8 cellular contexts compared by ENCODE assay signal in the genomic region with DNA sequence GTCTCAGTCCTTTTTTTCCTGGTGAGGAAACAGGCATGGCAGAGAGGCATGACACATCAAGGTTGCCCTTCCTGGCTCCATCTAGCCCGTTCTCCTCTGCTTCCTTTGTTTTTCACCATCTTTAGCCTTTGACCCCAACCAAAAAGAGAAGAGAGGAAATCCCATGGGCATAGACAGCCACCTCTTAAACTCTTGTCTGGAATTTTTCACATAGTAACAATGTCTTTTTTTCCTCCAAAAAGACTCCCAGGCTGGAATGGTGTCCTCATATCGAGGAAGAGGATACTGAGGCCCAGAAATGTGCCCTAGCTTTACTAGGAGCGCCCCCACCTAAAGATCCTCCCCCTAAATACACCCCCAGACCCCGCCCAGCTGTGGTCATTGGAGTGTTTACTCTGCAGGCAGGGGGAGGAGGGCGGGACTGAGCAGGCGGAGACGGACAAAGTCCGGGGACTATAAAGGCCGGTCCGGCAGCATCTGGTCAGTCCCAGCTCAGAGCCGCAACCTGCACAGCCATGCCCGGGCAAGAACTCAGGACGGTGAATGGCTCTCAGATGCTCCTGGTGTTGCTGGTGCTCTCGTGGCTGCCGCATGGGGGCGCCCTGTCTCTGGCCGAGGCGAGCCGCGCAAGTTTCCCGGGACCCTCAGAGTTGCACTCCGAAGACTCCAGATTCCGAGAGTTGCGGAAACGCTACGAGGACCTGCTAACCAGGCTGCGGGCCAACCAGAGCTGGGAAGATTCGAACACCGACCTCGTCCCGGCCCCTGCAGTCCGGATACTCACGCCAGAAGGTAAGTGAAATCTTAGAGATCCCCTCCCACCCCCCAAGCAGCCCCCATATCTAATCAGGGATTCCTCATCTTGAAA. TPM values are rescaled to one million over a fixed set of nuclear protein-coding genes. Genes with fewer than 3 reads are reported as not detected.
A peak's percentile ranks its signal among the peaks of the same experiment; 100 is the strongest.
DNase-seq lines count a peak whose midpoint lies in the region; ATAC-seq and TF ChIP-seq lines count a peak whose summit lies in the region.

A gene with protein sequence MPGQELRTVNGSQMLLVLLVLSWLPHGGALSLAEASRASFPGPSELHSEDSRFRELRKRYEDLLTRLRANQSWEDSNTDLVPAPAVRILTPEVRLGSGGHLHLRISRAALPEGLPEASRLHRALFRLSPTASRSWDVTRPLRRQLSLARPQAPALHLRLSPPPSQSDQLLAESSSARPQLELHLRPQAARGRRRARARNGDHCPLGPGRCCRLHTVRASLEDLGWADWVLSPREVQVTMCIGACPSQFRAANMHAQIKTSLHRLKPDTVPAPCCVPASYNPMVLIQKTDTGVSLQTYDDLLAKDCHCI (plus strand): TSS at position 484 of the 868 bp plus-strand sequence. CDS start 32 bp downstream, at position 516.

- 33 to 55% methylated on average over 15 to 33 of the region's 33 CpGs for WGBS in lower leg skin, 2 donors

- BruUV-seq in Panc1 (replicated peaks; lab: Mats Ljungman, UMichigan) = no TSS peak

- H3K4me1 ChIP-seq in Panc1 (ENCODE audit: control insufficient read depth, insufficient read depth, low read length) (peaks cover 21% of the 10 kb centered on the region), colonic mucosa (no peaks in the 10 kb centered on the region), thoracic aorta (ENCODE audit: control insufficient read depth in 1 of 2, low read depth in 2 of 2) (peaks cover 3 to 25% of the 10 kb centered on the region in 2 donors)

- no peaks in the 10 kb centered on the region for H3K9me3 ChIP-seq in Panc1 (ENCODE audit: control insufficient read depth, insufficient read depth, low read depth, low read length)
- H3K9me3 ChIP-seq in colonic mucosa = no peaks in the 10 kb centered on the region
- no peaks in the 10 kb centered on the region for H3K9me3 ChIP-seq in thoracic aorta

- DNase-seq in A172 (ENCODE audit: low spot score) (peak; percentile 89), Panc1 (ENCODE audit: low read depth, low spot score) (no peak), colonic mucosa (peak; percentile 98), lower leg skin (ENCODE audit: low spot score in 2 of 2) (peak; percentile 55 to 93), thoracic aorta (ENCODE audit: low spot score) (no peak)

- H3K4me3 ChIP-seq in Panc1 (ENCODE audit: low read depth in 2 of 2, low read length in 2 of 2) = peak within 1 kb of the TSS; percentile 72 to 96
- peak within 1 kb of the TSS; percentile 43 for H3K4me3 ChIP-seq in colonic mucosa
- no peak within 1 kb of the TSS for H3K4me3 ChIP-seq in lower leg skin (ENCODE audit: low read depth, poor library complexity, severe bottlenecking)
- peak within 1 kb of the TSS; percentile 41 for H3K4me3 ChIP-seq in thoracic aorta

- no peak for TF ChIP-seq POLR2A in lower leg skin (IDR thresholded peaks at IDR 0.05)

- peak; percentile 75 for ATAC-seq in Panc1
- no peak for ATAC-seq in thoracic aorta (ENCODE audit: insufficient number of reproducible peaks, low FRiP score, low read depth)
- no peak for ATAC-seq in GM18858 (IDR thresholded peaks at IDR 0.05; ENCODE audit: unreplicated experiment)
- ATAC-seq in HG02884 (IDR thresholded peaks at IDR 0.05; ENCODE audit: unreplicated experiment) = no peak

- TF ChIP-seq CTCF in GM12874 (IDR thresholded peaks at IDR 0.05; ENCODE audit: insufficient read depth, low read depth, low read length) (peak; percentile 94), Panc1 (IDR thresholded peaks at IDR 0.05) (peak; percentile 85), colonic mucosa (IDR thresholded peaks at IDR 0.05) (peak; percentile 75), lower leg skin (IDR thresholded peaks at IDR 0.05) (no peak), thoracic aorta (IDR thresholded peaks at IDR 0.05) (peak; percentile 33)

- in situ Hi-C loops in Panc1 (cut with HindIII; ENCODE audit: low pct_unique_long_range_greater_than_20kb, low sequenced_read_pairs) = no loop called here

- intact Hi-C loops in Panc1 (cut with micrococcal nuclease; ENCODE audit: unreplicated experiment) = no loop called here
- intact Hi-C loops in colonic mucosa (cut with DNase I) = no loop called here
- intact Hi-C loops in lower leg skin (cut with DNase I; ENCODE audit: low total_unique reads) = no loop called here

- H3K27ac ChIP-seq in Panc1 (ENCODE audit: low read length) (peak within 1 kb of the TSS; percentile 91), colonic mucosa (peak within 1 kb of the TSS; percentile 72), thoracic aorta (no peak within 1 kb of the TSS)

- CTCF ChIA-PET in Panc1 (lab: Charles Lee) = interaction anchor here (0.5 to 1.4 kb wide), 6 partner anchors 15 to 444 kb away, joined by 3 to 9 read pairs (median 4); no protein-coding TSS in a partner anchor

- H3K27me3 ChIP-seq in Panc1 (ENCODE audit: control insufficient read depth, insufficient read depth, low read length) = no peaks in the 10 kb centered on the region
- H3K27me3 ChIP-seq in colonic mucosa = no peaks in the 10 kb centered on the region
- no peaks in the 10 kb centered on the region for H3K27me3 ChIP-seq in thoracic aorta (replicated peaks; ENCODE audit: insufficient read depth)

- POLR2A ChIA-PET in Panc1 (lab: Charles Lee) = no interaction called here

- peaks cover 3% of the 10 kb centered on the region; the same call in 1 of the 2 replicates for H3K36me3 ChIP-seq in Panc1 (ENCODE audit: control insufficient read depth, insufficient read depth, low read length)
- H3K36me3 ChIP-seq in colonic mucosa = no peaks in the 10 kb centered on the region
- no peaks in the 10 kb centered on the region for H3K36me3 ChIP-seq in thoracic aorta

- H3K9ac ChIP-seq in colonic mucosa (ENCODE audit: low read depth in 2 of 2, low read length in 2 of 2) = peak within 1 kb of the TSS; percentile 60 to 99

RNA-seq across cellular contexts. Expression of the gene that starts here (rescaled TPM):
- total RNA-seq in A172 (2014; rRNA removed; shearing (Covaris generic)) = 89.8 and 93.9 TPM in 2 replicates
- total RNA-seq in Panc1 (2021; ENCODE audit: unreplicated experiment) (335 TPM), colonic mucosa (100 to 1,000 TPM; 120 to 159 TPM), lower leg skin (1 to 10 TPM in 2 of 4 donors, under 1 TPM in 1, not detected in 1; 0.49 to 5.1 (median 4.5) TPM), thoracic aorta (10 to 100 TPM in 1 of 2 donors, 1 to 10 TPM in 1; 2.3 to 25.5 TPM)
- 712 TPM for polyA plus RNA-seq in Panc1 (2012; ENCODE audit: insufficient read length)

Comparison
In these comparisons a context has a peak if more than half of its experiments do, and no peak if none do; other contexts are left out.
1. DNase-seq: peak in A172 (single experiment), colonic mucosa (single experiment) and lower leg skin (2 of 2); none in Panc1 (single experiment) and thoracic aorta (single experiment).
2. CTCF ChIP-seq: peak in GM12874 (single experiment), Panc1 (single experiment), colonic mucosa (single experiment) and thoracic aorta (single experiment); none in lower leg skin (0 of 3).
3. H3K27ac ChIP-seq: peak in Panc1 (single experiment) and colonic mucosa (single experiment); none in thoracic aorta (0 of 2).